13 cellular contexts compared by ENCODE assay signal in genomic region chr2:147487980-147488289, GRCh38.
DNase-seq lines count a peak whose midpoint lies in the region; ATAC-seq and TF ChIP-seq lines count a peak whose summit lies in the region.
"Had no signal": no experiment of that assay in that cellular context is flagged by ENCODE, and none has a peak within 500 bp of the region (broad histone marks: within the 10 kb centered on the region; RNA-seq: fewer than 3 reads in every experiment).

No MANE protein-coding gene starts in this region.

- H2BK12ac ChIP-seq in trophoblast cell (ENCODE audit: low read length): peak overlapping the region; percentile 76

- H3K4me1 ChIP-seq in HEK293 (ENCODE audit: control insufficient read depth, insufficient read depth, low read length) (peaks cover 6% of the 10 kb centered on the region; the same call in 1 of the 2 replicates), trophoblast cell (ENCODE audit: control insufficient read depth in 1 of 2, insufficient read depth in 2 of 2, low read length in 2 of 2) (peaks cover 2 to 7% of the 10 kb centered on the region in 2 experiments)

- H3K23ac ChIP-seq in trophoblast cell (ENCODE audit: low read length): no peak overlapping the region

- H3K4ac ChIP-seq in trophoblast cell (ENCODE audit: low read depth, low read length): no peak overlapping the region

- TF ChIP-seq CTCF in HEK293 (tag by site-specific recombination; IDR thresholded peaks at IDR 0.05): no peak

- H3K36me3 Mint-ChIP-seq in T-helper 17 cell (ENCODE audit: low read depth): no peaks in the 10 kb centered on the region
- H3K36me3 Mint-ChIP-seq: CD4-positive, alpha-beta memory T cell had no signal

- no peak overlapping the region for H3K9ac ChIP-seq in trophoblast cell (ENCODE audit: low read length)

- H2BK120ac ChIP-seq in trophoblast cell (ENCODE audit: insufficient read depth, low read length, poor library complexity): no peak overlapping the region

- no peak overlapping the region for H2BK5ac ChIP-seq in trophoblast cell (ENCODE audit: low read depth, low read length, poor library complexity)

- H3K14ac ChIP-seq in trophoblast cell (ENCODE audit: low read length): no peak overlapping the region

- 100% methylated on average over 1 of the region's 2 CpGs for WGBS in trophoblast cell (ENCODE audit: extremely low coverage, insufficient coverage, insufficient read length)

- no peak overlapping the region for H2AFZ ChIP-seq in trophoblast cell (ENCODE audit: insufficient read depth, low read length, poor library complexity)

- no peak overlapping the region for H4K8ac ChIP-seq in trophoblast cell (ENCODE audit: low read depth, low read length)

- no peaks in the 10 kb centered on the region for H3K27me3 Mint-ChIP-seq in T-helper 17 cell
- H3K27me3 Mint-ChIP-seq: B cell; CD4-positive, alpha-beta memory T cell had no signal

- H3K27me3 ChIP-seq in trophoblast cell (ENCODE audit: insufficient read depth, low read length): no peaks in the 10 kb centered on the region

- no peak overlapping the region for H4K12ac ChIP-seq in trophoblast cell (ENCODE audit: low read depth, low read length)

- H3K27ac ChIP-seq in HEK293 (ENCODE audit: extremely low read depth, low read depth, low read length): no peak overlapping the region
- no peak overlapping the region for H3K27ac ChIP-seq in trophoblast cell (ENCODE audit: low read depth, low read length)

- H3K9me3 ChIP-seq in HEK293 (ENCODE audit: control insufficient read depth, insufficient read depth, low read depth, low read length): no peaks in the 10 kb centered on the region
- H3K9me3 ChIP-seq in T-helper 17 cell (ENCODE audit: control insufficient read depth, low read length, poor library complexity, severe bottlenecking): no peaks in the 10 kb centered on the region
- H3K9me3 ChIP-seq in trophoblast cell (ENCODE audit: insufficient read depth, low read depth, low read length): no peaks in the 10 kb centered on the region

- no peaks in the 10 kb centered on the region for H3K79me1 ChIP-seq in trophoblast cell (ENCODE audit: low read length)

- CTCF ChIA-PET in HEK293 (lab: Yijun Ruan, JAX): no interaction called here

- POLR2A ChIA-PET in HEK293 (lab: Yijun Ruan, JAX): no interaction called here

- no peak for ATAC-seq in T-helper 17 cell
- ATAC-seq in left lobe of liver: peak; percentile 20
- ATAC-seq in HG03520 (IDR thresholded peaks at IDR 0.05; ENCODE audit: unreplicated experiment): no peak
- ATAC-seq: HCT116, K562 had no signal

- no peak for DNase-seq in T-helper 17 cell
- no peak for DNase-seq in left lobe of liver (ENCODE audit: low spot score)
- DNase-seq in trophoblast cell: no peak
- no peak for DNase-seq in EL
- DNase-seq in NCI-H1105 (lab: John Stamatoyannopoulos, UW): no peak
- DNase-seq: C1 segment of cervical spinal cord; CD4-positive, alpha-beta memory T cell; DMS79 had no signal

- no peak overlapping the region for H3K18ac ChIP-seq in trophoblast cell (ENCODE audit: low read length)

- H3K4me3 ChIP-seq in HEK293 (ENCODE audit: low read depth, low read length) (no peak overlapping the region), trophoblast cell (ENCODE audit: low read depth, low read length) (no peak overlapping the region)
- H3K4me3 ChIP-seq: K562 had no signal

- peak overlapping the region; percentile 37 for H4K91ac ChIP-seq in trophoblast cell (ENCODE audit: low read depth, low read length)

- H2AK5ac ChIP-seq in trophoblast cell (ENCODE audit: low read length): no peak overlapping the region

- peaks cover 18% of the 10 kb centered on the region for H3K4me1 Mint-ChIP-seq in T-helper 17 cell
- H3K4me1 Mint-ChIP-seq: B cell had no signal

- no peaks in the 10 kb centered on the region for H3K79me2 ChIP-seq in trophoblast cell (ENCODE audit: control insufficient read depth, insufficient read depth, low read length, poor library complexity)

- H3K27ac Mint-ChIP-seq in T-helper 17 cell: peak overlapping the region; percentile 71
- H3K27ac Mint-ChIP-seq: B cell; CD4-positive, alpha-beta memory T cell had no signal

- no peak overlapping the region for H3K4me2 ChIP-seq in trophoblast cell (ENCODE audit: low read length)

- no peaks in the 10 kb centered on the region for H3K36me3 ChIP-seq in HEK293 (ENCODE audit: control insufficient read depth in 2 of 2, insufficient read depth in 1 of 2, low read length in 2 of 2)
- no peaks in the 10 kb centered on the region for H3K36me3 ChIP-seq in trophoblast cell (ENCODE audit: control insufficient read depth in 1 of 2, insufficient read depth in 2 of 2, low read length in 2 of 2)

- H3K4me3 Mint-ChIP-seq in T-helper 17 cell: no peak overlapping the region
- H3K4me3 Mint-ChIP-seq: B cell; CD4-positive, alpha-beta memory T cell had no signal

TF ChIP-seq in HEK293, 187 proteins besides CTCF, POLR2A, EP300 and RAD21:
- no peak for TF ChIP-seq ZNF10 (tag by site-specific recombination; IDR thresholded peaks at IDR 0.05)
- no peak for TF ChIP-seq ZNF707 (tag by site-specific recombination; IDR thresholded peaks at IDR 0.05)
- 0 out of 2 replicates have a peak, but pooled peaks have one; percentile 6 for TF ChIP-seq ZBTB17 (tag by site-specific recombination; IDR thresholded peaks at IDR 0.05)
- TF ChIP-seq ZNF473 (tag by site-specific recombination; IDR thresholded peaks at IDR 0.05): no peak
- no peak for TF ChIP-seq RBAK (tag by site-specific recombination; IDR thresholded peaks at IDR 0.05)
- TF ChIP-seq ZNF280D (tag by site-specific recombination; IDR thresholded peaks at IDR 0.05): no peak
- TF ChIP-seq ZNF747 (tag by site-specific recombination; IDR thresholded peaks at IDR 0.05): no peak
